Comparison of ENCODE assay signal across 2 cellular contexts in the genomic region with DNA sequence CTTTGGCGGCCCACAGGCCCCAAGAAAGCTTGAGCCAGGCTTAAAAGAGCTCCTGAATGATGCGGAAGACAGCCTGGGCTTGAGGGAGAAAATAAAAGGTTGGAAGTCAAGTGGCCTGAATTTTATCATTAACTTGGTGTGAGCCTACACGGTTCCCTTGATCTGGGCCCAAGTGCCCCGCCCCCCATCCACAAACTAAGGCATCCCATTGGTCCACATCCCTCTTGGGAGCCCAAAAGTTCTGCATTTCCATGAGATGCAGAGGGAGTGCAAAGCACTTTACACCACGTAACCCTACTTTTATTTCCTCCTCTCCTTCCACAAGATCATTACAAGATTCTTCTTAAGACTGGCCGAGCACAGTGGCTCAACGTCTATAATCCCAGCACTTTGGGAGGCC.
TF ChIP-seq lines count a peak whose summit lies in the region.

No MANE protein-coding gene starts in this region.

TF ChIP-seq in GM23338, 12 proteins besides CTCF, POLR2A, EP300 and RAD21 (continues in another document):
- TF ChIP-seq NANOG (IDR thresholded peaks at IDR 0.05; ENCODE audit: borderline replicate concordance) (no peak), ZNF114 (CRISPR knock-in tag; IDR thresholded peaks at IDR 0.05) (no peak), ZNF331 (CRISPR knock-in tag; IDR thresholded peaks at IDR 0.05; ENCODE audit: low read depth) (no peak), EZH2phosphoT487 (IDR thresholded peaks at IDR 0.05; ENCODE audit: unreplicated experiment) (no peak), JUNB (IDR thresholded peaks at IDR 0.05; ENCODE audit: unreplicated experiment) (no peak), CREB1 (CRISPR knock-in tag; IDR thresholded peaks at IDR 0.05; ENCODE audit: low read depth) (no peak), EZH2 (IDR thresholded peaks at IDR 0.05; ENCODE audit: low read depth, unreplicated experiment) (no peak)
- TF ChIP-seq, protein P1, sequence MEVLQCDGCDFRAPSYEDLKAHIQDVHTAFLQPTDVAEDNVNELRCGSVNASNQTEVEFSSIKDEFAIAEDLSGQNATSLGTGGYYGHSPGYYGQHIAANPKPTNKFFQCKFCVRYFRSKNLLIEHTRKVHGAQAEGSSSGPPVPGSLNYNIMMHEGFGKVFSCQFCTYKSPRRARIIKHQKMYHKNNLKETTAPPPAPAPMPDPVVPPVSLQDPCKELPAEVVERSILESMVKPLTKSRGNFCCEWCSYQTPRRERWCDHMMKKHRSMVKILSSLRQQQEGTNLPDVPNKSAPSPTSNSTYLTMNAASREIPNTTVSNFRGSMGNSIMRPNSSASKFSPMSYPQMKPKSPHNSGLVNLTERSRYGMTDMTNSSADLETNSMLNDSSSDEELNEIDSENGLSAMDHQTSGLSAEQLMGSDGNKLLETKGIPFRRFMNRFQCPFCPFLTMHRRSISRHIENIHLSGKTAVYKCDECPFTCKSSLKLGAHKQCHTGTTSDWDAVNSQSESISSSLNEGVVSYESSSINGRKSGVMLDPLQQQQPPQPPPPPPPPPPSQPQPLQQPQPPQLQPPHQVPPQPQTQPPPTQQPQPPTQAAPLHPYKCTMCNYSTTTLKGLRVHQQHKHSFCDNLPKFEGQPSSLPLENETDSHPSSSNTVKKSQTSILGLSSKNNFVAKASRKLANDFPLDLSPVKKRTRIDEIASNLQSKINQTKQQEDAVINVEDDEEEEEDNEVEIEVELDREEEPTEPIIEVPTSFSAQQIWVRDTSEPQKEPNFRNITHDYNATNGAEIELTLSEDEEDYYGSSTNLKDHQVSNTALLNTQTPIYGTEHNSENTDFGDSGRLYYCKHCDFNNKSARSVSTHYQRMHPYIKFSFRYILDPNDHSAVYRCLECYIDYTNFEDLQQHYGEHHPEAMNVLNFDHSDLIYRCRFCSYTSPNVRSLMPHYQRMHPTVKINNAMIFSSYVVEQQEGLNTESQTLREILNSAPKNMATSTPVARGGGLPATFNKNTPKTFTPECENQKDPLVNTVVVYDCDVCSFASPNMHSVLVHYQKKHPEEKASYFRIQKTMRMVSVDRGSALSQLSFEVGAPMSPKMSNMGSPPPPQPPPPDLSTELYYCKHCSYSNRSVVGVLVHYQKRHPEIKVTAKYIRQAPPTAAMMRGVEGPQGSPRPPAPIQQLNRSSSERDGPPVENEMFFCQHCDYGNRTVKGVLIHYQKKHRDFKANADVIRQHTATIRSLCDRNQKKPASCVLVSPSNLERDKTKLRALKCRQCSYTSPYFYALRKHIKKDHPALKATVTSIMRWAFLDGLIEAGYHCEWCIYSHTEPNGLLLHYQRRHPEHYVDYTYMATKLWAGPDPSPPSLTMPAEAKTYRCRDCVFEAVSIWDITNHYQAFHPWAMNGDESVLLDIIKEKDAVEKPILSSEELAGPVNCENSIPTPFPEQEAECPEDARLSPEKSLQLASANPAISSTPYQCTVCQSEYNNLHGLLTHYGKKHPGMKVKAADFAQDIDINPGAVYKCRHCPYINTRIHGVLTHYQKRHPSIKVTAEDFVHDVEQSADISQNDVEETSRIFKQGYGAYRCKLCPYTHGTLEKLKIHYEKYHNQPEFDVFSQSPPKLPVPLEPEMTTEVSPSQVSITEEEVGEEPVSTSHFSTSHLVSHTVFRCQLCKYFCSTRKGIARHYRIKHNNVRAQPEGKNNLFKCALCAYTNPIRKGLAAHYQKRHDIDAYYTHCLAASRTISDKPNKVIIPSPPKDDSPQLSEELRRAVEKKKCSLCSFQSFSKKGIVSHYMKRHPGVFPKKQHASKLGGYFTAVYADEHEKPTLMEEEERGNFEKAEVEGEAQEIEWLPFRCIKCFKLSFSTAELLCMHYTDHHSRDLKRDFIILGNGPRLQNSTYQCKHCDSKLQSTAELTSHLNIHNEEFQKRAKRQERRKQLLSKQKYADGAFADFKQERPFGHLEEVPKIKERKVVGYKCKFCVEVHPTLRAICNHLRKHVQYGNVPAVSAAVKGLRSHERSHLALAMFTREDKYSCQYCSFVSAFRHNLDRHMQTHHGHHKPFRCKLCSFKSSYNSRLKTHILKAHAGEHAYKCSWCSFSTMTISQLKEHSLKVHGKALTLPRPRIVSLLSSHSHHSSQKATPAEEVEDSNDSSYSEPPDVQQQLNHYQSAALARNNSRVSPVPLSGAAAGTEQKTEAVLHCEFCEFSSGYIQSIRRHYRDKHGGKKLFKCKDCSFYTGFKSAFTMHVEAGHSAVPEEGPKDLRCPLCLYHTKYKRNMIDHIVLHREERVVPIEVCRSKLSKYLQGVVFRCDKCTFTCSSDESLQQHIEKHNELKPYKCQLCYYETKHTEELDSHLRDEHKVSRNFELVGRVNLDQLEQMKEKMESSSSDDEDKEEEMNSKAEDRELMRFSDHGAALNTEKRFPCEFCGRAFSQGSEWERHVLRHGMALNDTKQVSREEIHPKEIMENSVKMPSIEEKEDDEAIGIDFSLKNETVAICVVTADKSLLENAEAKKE (CRISPR knock-in tag; IDR thresholded peaks at IDR 0.05), result no peak
- TF ChIP-seq, protein P2, sequence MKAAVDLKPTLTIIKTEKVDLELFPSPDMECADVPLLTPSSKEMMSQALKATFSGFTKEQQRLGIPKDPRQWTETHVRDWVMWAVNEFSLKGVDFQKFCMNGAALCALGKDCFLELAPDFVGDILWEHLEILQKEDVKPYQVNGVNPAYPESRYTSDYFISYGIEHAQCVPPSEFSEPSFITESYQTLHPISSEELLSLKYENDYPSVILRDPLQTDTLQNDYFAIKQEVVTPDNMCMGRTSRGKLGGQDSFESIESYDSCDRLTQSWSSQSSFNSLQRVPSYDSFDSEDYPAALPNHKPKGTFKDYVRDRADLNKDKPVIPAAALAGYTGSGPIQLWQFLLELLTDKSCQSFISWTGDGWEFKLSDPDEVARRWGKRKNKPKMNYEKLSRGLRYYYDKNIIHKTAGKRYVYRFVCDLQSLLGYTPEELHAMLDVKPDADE (IDR thresholded peaks at IDR 0.05), result no peak
- TF ChIP-seq, protein P3, sequence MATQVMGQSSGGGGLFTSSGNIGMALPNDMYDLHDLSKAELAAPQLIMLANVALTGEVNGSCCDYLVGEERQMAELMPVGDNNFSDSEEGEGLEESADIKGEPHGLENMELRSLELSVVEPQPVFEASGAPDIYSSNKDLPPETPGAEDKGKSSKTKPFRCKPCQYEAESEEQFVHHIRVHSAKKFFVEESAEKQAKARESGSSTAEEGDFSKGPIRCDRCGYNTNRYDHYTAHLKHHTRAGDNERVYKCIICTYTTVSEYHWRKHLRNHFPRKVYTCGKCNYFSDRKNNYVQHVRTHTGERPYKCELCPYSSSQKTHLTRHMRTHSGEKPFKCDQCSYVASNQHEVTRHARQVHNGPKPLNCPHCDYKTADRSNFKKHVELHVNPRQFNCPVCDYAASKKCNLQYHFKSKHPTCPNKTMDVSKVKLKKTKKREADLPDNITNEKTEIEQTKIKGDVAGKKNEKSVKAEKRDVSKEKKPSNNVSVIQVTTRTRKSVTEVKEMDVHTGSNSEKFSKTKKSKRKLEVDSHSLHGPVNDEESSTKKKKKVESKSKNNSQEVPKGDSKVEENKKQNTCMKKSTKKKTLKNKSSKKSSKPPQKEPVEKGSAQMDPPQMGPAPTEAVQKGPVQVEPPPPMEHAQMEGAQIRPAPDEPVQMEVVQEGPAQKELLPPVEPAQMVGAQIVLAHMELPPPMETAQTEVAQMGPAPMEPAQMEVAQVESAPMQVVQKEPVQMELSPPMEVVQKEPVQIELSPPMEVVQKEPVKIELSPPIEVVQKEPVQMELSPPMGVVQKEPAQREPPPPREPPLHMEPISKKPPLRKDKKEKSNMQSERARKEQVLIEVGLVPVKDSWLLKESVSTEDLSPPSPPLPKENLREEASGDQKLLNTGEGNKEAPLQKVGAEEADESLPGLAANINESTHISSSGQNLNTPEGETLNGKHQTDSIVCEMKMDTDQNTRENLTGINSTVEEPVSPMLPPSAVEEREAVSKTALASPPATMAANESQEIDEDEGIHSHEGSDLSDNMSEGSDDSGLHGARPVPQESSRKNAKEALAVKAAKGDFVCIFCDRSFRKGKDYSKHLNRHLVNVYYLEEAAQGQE (IDR thresholded peaks at IDR 0.05; ENCODE audit: unreplicated experiment), result no peak

TF ChIP-seq in HepG2, 621 proteins besides CTCF, POLR2A, EP300 and RAD21:
- TF ChIP-seq AHR (CRISPR knock-in tag; IDR thresholded peaks at IDR 0.05) (no peak), HOXA5 (CRISPR knock-in tag; IDR thresholded peaks at IDR 0.05) (no peak), ZNF543 (CRISPR knock-in tag; IDR thresholded peaks at IDR 0.05) (no peak), NFYC (CRISPR knock-in tag; IDR thresholded peaks at IDR 0.05) (no peak), ZNF17 (CRISPR knock-in tag; IDR thresholded peaks at IDR 0.05) (no peak), ZSCAN20 (CRISPR knock-in tag; IDR thresholded peaks at IDR 0.05; ENCODE audit: borderline replicate concordance) (no peak), ELF4 (CRISPR knock-in tag; IDR thresholded peaks at IDR 0.05; ENCODE audit: borderline replicate concordance) (no peak), ATF7 (IDR thresholded peaks at IDR 0.05) (no peak), ATF7 (CRISPR knock-in tag; IDR thresholded peaks at IDR 0.05) (no peak), ASH2L (IDR thresholded peaks at IDR 0.05; ENCODE audit: insufficient read length, low read depth, low read length) (no peak), LCORL (IDR thresholded peaks at IDR 0.05) (no peak), LCORL (CRISPR knock-in tag; IDR thresholded peaks at IDR 0.05) (no peak), JARID2 (CRISPR knock-in tag; IDR thresholded peaks at IDR 0.05; ENCODE audit: insufficient replicate concordance) (no peak), DPF2 (CRISPR knock-in tag; IDR thresholded peaks at IDR 0.05; ENCODE audit: borderline replicate concordance, low read depth) (no peak), MEIS2 (CRISPR knock-in tag; IDR thresholded peaks at IDR 0.05) (no peak), GTF3A (CRISPR knock-in tag; conservative IDR thresholded peaks at IDR 0.05) (no peak), TRIM24 (CRISPR knock-in tag; IDR thresholded peaks at IDR 0.05) (no peak), SP140L (CRISPR knock-in tag; IDR thresholded peaks at IDR 0.05; ENCODE audit: borderline replicate concordance) (no peak)
- TF ChIP-seq, protein P4, sequence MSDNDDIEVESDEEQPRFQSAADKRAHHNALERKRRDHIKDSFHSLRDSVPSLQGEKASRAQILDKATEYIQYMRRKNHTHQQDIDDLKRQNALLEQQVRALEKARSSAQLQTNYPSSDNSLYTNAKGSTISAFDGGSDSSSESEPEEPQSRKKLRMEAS (IDR thresholded peaks at IDR 0.05), result no peak
